In genomic region chr20:48789781-48790544, GRCh38 we compare ENCODE assay signal across 14 cellular contexts. TPM values are rescaled to one million over a fixed set of nuclear protein-coding genes. Genes with fewer than 3 reads are reported as not detected.
A peak's percentile ranks its signal among the peaks of the same experiment; 100 is the strongest.
DNase-seq lines count a peak whose midpoint lies in the region; ATAC-seq, FAIRE-seq and TF ChIP-seq lines count a peak whose summit lies in the region.
"Had no signal": no experiment of that assay in that cellular context is flagged by ENCODE, and none has a peak within 500 bp of the region (broad histone marks: within the 10 kb centered on the region; RNA-seq: fewer than 3 reads in every experiment).

No MANE protein-coding gene starts in this region.

- no peak for TF ChIP-seq POLR2A in GM12878 (IDR thresholded peaks at IDR 0.05; ENCODE audit: low read depth, low read length)

- H4K20me1 ChIP-seq in GM12878 (ENCODE audit: control insufficient read depth, insufficient read depth) (no peaks in the 10 kb centered on the region; the same call in 1 of the 2 replicates), neural cell (ENCODE audit: insufficient read depth) (no peaks in the 10 kb centered on the region)

- in situ Hi-C loops in GM12878 (cut with MboI) = no loop called here

- TF ChIP-seq RAD21 in GM12878 (IDR thresholded peaks at IDR 0.05; ENCODE audit: insufficient read depth, low read depth, low read length) (no peak), neural cell (conservative IDR thresholded peaks at IDR 0.05) (no peak)

- H3K27me3 ChIP-seq in HL-60 (ENCODE audit: insufficient read depth, poor library complexity, severe bottlenecking) = no peaks in the 10 kb centered on the region
- no peaks in the 10 kb centered on the region for H3K27me3 ChIP-seq in GM12878 (replicated peaks in 1 of 2; ENCODE audit: control insufficient read depth in 2 of 2, insufficient read depth in 2 of 2, low read length in 1 of 2)
- H3K27me3 ChIP-seq in neural cell (ENCODE audit: insufficient read depth, low read depth, low read length) = no peaks in the 10 kb centered on the region
- H3K27me3 ChIP-seq: esophagus muscularis mucosa, hepatocyte, MG63, pancreas had no signal

- H3K9me2 ChIP-seq in neural cell (ENCODE audit: insufficient read depth, low read length) = no peaks in the 10 kb centered on the region

- H3K9ac ChIP-seq in GM12878 (ENCODE audit: control insufficient read depth, insufficient read depth, low read length) (peak overlapping the region; percentile 15), neural cell (ENCODE audit: low read length) (no peak overlapping the region)

- ATAC-seq in GM12878 = peak; percentile 46
- ATAC-seq in Right ventricle myocardium superior (ENCODE audit: poor library complexity) = no peak

- intact Hi-C loops in GM12878 (cut with micrococcal nuclease; ENCODE audit: unreplicated experiment) (loop anchor here (2.0 kb wide), 5 partner anchors 29 to 71 kb away; no protein-coding TSS in a partner anchor), Right ventricle myocardium superior (cut with DNase I) (no loop called here)

- H3K4me3 ChIP-seq in HL-60 (replicated peaks; ENCODE audit: insufficient read depth, low read length) (no peak overlapping the region), GM12878 (peak overlapping the region; percentile 2; the same call in 1 of the 2 replicates), neural cell (ENCODE audit: low read length) (no peak overlapping the region)
- H3K4me3 ChIP-seq: esophagus muscularis mucosa, hepatocyte, MG63, pancreas, tibial nerve had no signal

- peak; percentile 18 for DNase-seq in NCI-H2107 treated with DMSO at 0.1 percent for 48 hours (lab: John Stamatoyannopoulos, UW; ENCODE audit: unreplicated experiment)
- DNase-seq in NCI-H2107 (lab: John Stamatoyannopoulos, UW) = no peak
- no peak for DNase-seq in HL-60 (ENCODE audit: low read depth in 1 of 2, low spot score in 1 of 2)
- no peak for DNase-seq in GM12878 (ENCODE audit: low read depth, low spot score)
- DNase-seq in NCI-H748 (lab: John Stamatoyannopoulos, UW; ENCODE audit: unreplicated experiment) = no peak
- DNase-seq in Right ventricle myocardium superior = no peak
- DNase-seq in NCI-H1048 (lab: John Stamatoyannopoulos, UW) = no peak
- DNase-seq: MG63 had no signal

- no peak overlapping the region for H2AFZ ChIP-seq in GM12878 (ENCODE audit: control insufficient read depth, low read depth, low read length)
- H2AFZ ChIP-seq in neural cell (ENCODE audit: low read depth, low read length) = no peak overlapping the region
- H2AFZ ChIP-seq: hepatocyte had no signal

- H3K36me3 ChIP-seq in GM12878 (ENCODE audit: control insufficient read depth in 2 of 2, insufficient read depth in 2 of 2, low read length in 1 of 2) = peaks cover 3 to 7% of the 10 kb centered on the region in 2 experiments; a peak in 3 of 4 replicates
- no peaks in the 10 kb centered on the region for H3K36me3 ChIP-seq in neural cell (ENCODE audit: insufficient read depth, low read length)
- H3K36me3 ChIP-seq: esophagus muscularis mucosa, MG63, pancreas, tibial nerve had no signal

- TSS peak; percentile 88 for BruUV-seq in GM12878 (replicated peaks; lab: Mats Ljungman, UMichigan)

- TF ChIP-seq CTCF in HL-60 (IDR thresholded peaks at IDR 0.05; ENCODE audit: insufficient read depth, low read length) (no peak), GM12878 (IDR thresholded peaks at IDR 0.05 in 2 of 3, conservative IDR thresholded peaks at IDR 0.05 in 1 of 3; ENCODE audit: control insufficient read depth in 2 of 3, extremely low read depth in 1 of 3, insufficient read depth in 1 of 3, low read depth in 3 of 3, low read length in 3 of 3) (no peak), neural cell (IDR thresholded peaks at IDR 0.05; ENCODE audit: poor library complexity, severe bottlenecking) (no peak)

- H3K27ac ChIP-seq in HL-60 (replicated peaks) (peak overlapping the region; percentile 20; the same call in 1 of the 2 replicates), GM12878 (ENCODE audit: control insufficient read depth, insufficient read depth) (peak overlapping the region; percentile 95), neural cell (ENCODE audit: low read length) (peak overlapping the region; percentile 51)
- H3K27ac ChIP-seq: hepatocyte, pancreas, tibial nerve had no signal

- H3K4me1 ChIP-seq in GM12878 (ENCODE audit: control insufficient read depth, insufficient read depth, low read length) = peaks cover 70% of the 10 kb centered on the region

- H3K9me3 ChIP-seq in GM12878 (replicated peaks; ENCODE audit: control insufficient read depth, insufficient read depth, low read length) (no peaks in the 10 kb centered on the region), neural cell (ENCODE audit: low read length) (no peaks in the 10 kb centered on the region)
- H3K9me3 ChIP-seq: esophagus muscularis mucosa, MG63, pancreas, tibial nerve had no signal

- H3K4me2 ChIP-seq in GM12878 (ENCODE audit: control insufficient read depth, insufficient read depth) = peak overlapping the region; percentile 77
- no peak overlapping the region for H3K4me2 ChIP-seq in neural cell (ENCODE audit: low read length)
- H3K4me2 ChIP-seq: hepatocyte had no signal

- POLR2A ChIA-PET in GM12878 (lab: Charles Lee) = interaction anchor here (0.8 to 3.4 kb wide), 6 partner anchors 12 to 57 kb away, joined by 3 to 28 read pairs (median 4); no protein-coding TSS in a partner anchor

- no peak for TF ChIP-seq EP300 in GM12878 (IDR thresholded peaks at IDR 0.05; ENCODE audit: borderline replicate concordance in 1 of 2, control insufficient read depth in 1 of 2, low read depth in 2 of 2, low read length in 2 of 2)
- no peak for TF ChIP-seq EP300 in neural cell (conservative IDR thresholded peaks at IDR 0.05; ENCODE audit: poor library complexity, severe bottlenecking)

- peaks cover 93% of the 10 kb centered on the region for H3K79me2 ChIP-seq in GM12878 (ENCODE audit: control insufficient read depth, insufficient read depth, low read length)
- H3K79me2 ChIP-seq in neural cell (replicated peaks; ENCODE audit: insufficient read depth, low read length) = no peaks in the 10 kb centered on the region
- H3K79me2 ChIP-seq: hepatocyte had no signal

- peak; percentile 47 for FAIRE-seq in GM12878 (lab: Jason Lieb, UNC)
- FAIRE-seq: H54, pancreas had no signal

- 21% methylated on average over 10 of the region's 10 CpGs for WGBS in GM12878 (ENCODE audit: insufficient coverage, insufficient replicate concordance, low lambda C conversion rate, missing lambda C conversion rate)

- CTCF ChIA-PET in GM12878 (lab: Yijun Ruan, JAX) = interaction anchor here (0.9 to 2.4 kb wide), 5 partner anchors 37 to 132 kb away, joined by 3 to 13 read pairs (median 8); no protein-coding TSS in a partner anchor

- RAD21 ChIA-PET in GM12878 (lab: Charles Lee; ENCODE audit: unreplicated experiment) = interaction anchor here (1.0 to 4.9 kb wide), 14 partner anchors 10 to 132 kb away, joined by 3 to 42 read pairs (median 5); partner anchors contain the start of gene PREX1

- no peaks in the 10 kb centered on the region for H3F3A ChIP-seq in neural cell (ENCODE audit: insufficient read depth, low read length, poor library complexity, severe bottlenecking)

- SMC1A ChIA-PET in GM12878 (lab: Charles Lee; ENCODE audit: uncharacterized antibody, unreplicated experiment) = interaction anchor here (0.8 to 5.3 kb wide), 17 partner anchors 8 to 132 kb away, joined by 3 to 36 read pairs (median 6); no protein-coding TSS in a partner anchor

TF ChIP-seq in GM12878, 131 proteins besides CTCF, POLR2A, EP300 and RAD21 (continues in another document):
- TF ChIP-seq, protein P1, sequence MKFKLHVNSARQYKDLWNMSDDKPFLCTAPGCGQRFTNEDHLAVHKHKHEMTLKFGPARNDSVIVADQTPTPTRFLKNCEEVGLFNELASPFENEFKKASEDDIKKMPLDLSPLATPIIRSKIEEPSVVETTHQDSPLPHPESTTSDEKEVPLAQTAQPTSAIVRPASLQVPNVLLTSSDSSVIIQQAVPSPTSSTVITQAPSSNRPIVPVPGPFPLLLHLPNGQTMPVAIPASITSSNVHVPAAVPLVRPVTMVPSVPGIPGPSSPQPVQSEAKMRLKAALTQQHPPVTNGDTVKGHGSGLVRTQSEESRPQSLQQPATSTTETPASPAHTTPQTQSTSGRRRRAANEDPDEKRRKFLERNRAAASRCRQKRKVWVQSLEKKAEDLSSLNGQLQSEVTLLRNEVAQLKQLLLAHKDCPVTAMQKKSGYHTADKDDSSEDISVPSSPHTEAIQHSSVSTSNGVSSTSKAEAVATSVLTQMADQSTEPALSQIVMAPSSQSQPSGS (IDR thresholded peaks at IDR 0.05; ENCODE audit: low read length) = peak; percentile 40; the same call in 1 of the 2 replicates
- peak; percentile 66 for TF ChIP-seq RUNX3 (IDR thresholded peaks at IDR 0.05; ENCODE audit: low read length)

TF ChIP-seq in neural cell, 6 proteins besides CTCF, POLR2A, EP300 and RAD21 (continues in another document):
- TF ChIP-seq SMC3 (conservative IDR thresholded peaks at IDR 0.05; ENCODE audit: poor library complexity) (no peak), TAF1 (IDR thresholded peaks at IDR 0.05; ENCODE audit: low read depth) (no peak)

RNA-seq across cellular contexts. Expression of gene PREX1, which starts 37.8 kb away (rescaled TPM):
- 138 and 148 TPM in 2 replicates for total RNA-seq in GM12878 (2013; cell fraction: nucleolus; rRNA removed)
- total RNA-seq in GM12878 (2014; rRNA removed) = 79.5 and 82.6 TPM in 2 replicates
- 41.9 and 48.6 TPM in 2 replicates for total RNA-seq in GM12878 (2014; rRNA removed; fragmentation: Illumina TruSeq; extraction: Trizol)
- 108 and 114 TPM in 2 replicates for total RNA-seq in GM12878 (2021)
- polyA plus RNA-seq in GM12878 (2011; ENCODE audit: low read depth) = 23.6 TPM
- 16.3 and 29.3 TPM in 2 replicates for polyA plus RNA-seq in GM12878 (2011; rRNA removed)
- polyA plus RNA-seq in GM12878 (2011; cell fraction: cytosol; rRNA removed) = 30.8 and 32.4 TPM in 2 replicates
- 74.6 and 90.7 TPM in 2 replicates for polyA plus RNA-seq in GM12878 (2011; cell fraction: nucleus; rRNA removed)
- 56.3 and 62.3 TPM in 2 replicates for polyA plus RNA-seq in GM12878 (2012)
- polyA plus RNA-seq in GM12878 (2014; fragmentation: Illumina TruSeq; extraction: Trizol) = 25.2 and 49.0 TPM in 2 replicates
- 1 to 10 TPM; 2.6 to 6.7 TPM for polyA plus RNA-seq in GM12878 (2014; fragmentation: Nextera tagmentation; extraction: Ambion mirVana)
- polyA plus RNA-seq in GM12878 (2014; rRNA removed) = 60.5 and 76.1 TPM in 2 replicates
- 10 to 100 TPM; 17.7 to 22.1 TPM for polyA plus RNA-seq in GM12878 (2016; fragmentation: Nextera tagmentation; extraction: Ambion mirVana)
- polyA minus RNA-seq in GM12878 (2011; rRNA and poly(A)+ RNA removed) = 42.1 and 65.5 TPM in 2 replicates
- 21.6 and 22.1 TPM in 2 replicates for polyA minus RNA-seq in GM12878 (2011; cell fraction: cytosol; rRNA and poly(A)+ RNA removed)
- 31.8 and 50.9 TPM in 2 replicates for polyA minus RNA-seq in GM12878 (2011; cell fraction: nucleus; rRNA and poly(A)+ RNA removed)
- 0.06 and 0.44 TPM in 2 replicates for polyA plus RNA-seq in neural cell
- 0.46 and 0.49 TPM in 2 replicates for polyA minus RNA-seq in neural cell
- 10.3 TPM for total RNA-seq in Right ventricle myocardium superior

Comparison
In these comparisons a context has a peak if more than half of its experiments do, and no peak if none do; other contexts are left out.
1. H3K27ac ChIP-seq: peak in every context shown above with its lines; median percentile 95 in GM12878; 51 in neural cell; 20 in HL-60.